In the genomic region with DNA sequence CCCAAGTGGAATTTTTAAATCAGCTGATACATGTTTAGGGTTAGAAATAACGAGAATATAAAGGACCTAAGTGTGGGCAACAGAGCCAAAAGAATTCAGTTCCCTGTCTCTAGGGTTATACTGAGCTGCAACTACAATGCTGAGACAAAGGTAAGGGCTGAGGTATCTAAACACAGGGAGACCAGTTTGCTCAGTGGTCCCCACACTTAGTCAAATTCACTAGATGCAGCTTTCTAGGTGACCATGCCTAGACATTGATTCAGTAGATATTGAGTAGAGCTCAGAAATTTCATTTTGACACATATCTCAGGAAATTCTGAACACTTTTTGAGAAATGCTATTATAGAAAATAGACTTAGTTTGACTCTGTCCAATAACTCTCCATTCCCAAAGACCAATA, we compare ENCODE assay signal across 1 cellular context.
TF ChIP-seq lines count a peak whose summit lies in the region.

No MANE protein-coding gene starts in this region.

TF ChIP-seq in SK-N-SH treated with all-trans-retinoic acid at 6 μM for 48 hours, 23 proteins besides CTCF, POLR2A, EP300 and RAD21 (continued from another document):
- TF ChIP-seq, protein P1, sequence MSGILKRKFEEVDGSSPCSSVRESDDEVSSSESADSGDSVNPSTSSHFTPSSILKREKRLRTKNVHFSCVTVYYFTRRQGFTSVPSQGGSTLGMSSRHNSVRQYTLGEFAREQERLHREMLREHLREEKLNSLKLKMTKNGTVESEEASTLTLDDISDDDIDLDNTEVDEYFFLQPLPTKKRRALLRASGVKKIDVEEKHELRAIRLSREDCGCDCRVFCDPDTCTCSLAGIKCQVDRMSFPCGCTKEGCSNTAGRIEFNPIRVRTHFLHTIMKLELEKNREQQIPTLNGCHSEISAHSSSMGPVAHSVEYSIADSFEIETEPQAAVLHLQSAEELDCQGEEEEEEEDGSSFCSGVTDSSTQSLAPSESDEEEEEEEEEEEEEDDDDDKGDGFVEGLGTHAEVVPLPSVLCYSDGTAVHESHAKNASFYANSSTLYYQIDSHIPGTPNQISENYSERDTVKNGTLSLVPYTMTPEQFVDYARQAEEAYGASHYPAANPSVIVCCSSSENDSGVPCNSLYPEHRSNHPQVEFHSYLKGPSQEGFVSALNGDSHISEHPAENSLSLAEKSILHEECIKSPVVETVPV (CRISPR knock-in tag; IDR thresholded peaks at IDR 0.05): no peak
- TF ChIP-seq, protein P2, sequence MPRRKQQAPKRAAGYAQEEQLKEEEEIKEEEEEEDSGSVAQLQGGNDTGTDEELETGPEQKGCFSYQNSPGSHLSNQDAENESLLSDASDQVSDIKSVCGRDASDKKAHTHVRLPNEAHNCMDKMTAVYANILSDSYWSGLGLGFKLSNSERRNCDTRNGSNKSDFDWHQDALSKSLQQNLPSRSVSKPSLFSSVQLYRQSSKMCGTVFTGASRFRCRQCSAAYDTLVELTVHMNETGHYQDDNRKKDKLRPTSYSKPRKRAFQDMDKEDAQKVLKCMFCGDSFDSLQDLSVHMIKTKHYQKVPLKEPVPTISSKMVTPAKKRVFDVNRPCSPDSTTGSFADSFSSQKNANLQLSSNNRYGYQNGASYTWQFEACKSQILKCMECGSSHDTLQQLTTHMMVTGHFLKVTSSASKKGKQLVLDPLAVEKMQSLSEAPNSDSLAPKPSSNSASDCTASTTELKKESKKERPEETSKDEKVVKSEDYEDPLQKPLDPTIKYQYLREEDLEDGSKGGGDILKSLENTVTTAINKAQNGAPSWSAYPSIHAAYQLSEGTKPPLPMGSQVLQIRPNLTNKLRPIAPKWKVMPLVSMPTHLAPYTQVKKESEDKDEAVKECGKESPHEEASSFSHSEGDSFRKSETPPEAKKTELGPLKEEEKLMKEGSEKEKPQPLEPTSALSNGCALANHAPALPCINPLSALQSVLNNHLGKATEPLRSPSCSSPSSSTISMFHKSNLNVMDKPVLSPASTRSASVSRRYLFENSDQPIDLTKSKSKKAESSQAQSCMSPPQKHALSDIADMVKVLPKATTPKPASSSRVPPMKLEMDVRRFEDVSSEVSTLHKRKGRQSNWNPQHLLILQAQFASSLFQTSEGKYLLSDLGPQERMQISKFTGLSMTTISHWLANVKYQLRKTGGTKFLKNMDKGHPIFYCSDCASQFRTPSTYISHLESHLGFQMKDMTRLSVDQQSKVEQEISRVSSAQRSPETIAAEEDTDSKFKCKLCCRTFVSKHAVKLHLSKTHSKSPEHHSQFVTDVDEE (CRISPR knock-in tag; IDR thresholded peaks at IDR 0.05): no peak
- TF ChIP-seq ZNF565 (CRISPR knock-in tag; conservative IDR thresholded peaks at IDR 0.05; ENCODE audit: low read depth): no peak
- no peak for TF ChIP-seq SNAI2 (CRISPR knock-in tag; IDR thresholded peaks at IDR 0.05)
